9 cellular contexts compared by ENCODE assay signal in genomic region chr17:35373984-35374765, GRCh38. TPM values are rescaled to one million over a fixed set of nuclear protein-coding genes. Genes with fewer than 3 reads are reported as not detected.
DNase-seq lines count a peak whose midpoint lies in the region; ATAC-seq and TF ChIP-seq lines count a peak whose summit lies in the region.
"Had no signal": no experiment of that assay in that cellular context is flagged by ENCODE, and none has a peak within 500 bp of the region (broad histone marks: within the 10 kb centered on the region; RNA-seq: fewer than 3 reads in every experiment).

No MANE protein-coding gene starts in this region.

- no peaks in the 10 kb centered on the region for H3K27me3 Mint-ChIP-seq in dendritic cell treated with granulocyte-macrophage colony-stimulating factor and Interleukin-4, amounts not matched to agents 40 ng/mL and 50 ng/mL, for 4 days

- peak overlapping the region; percentile 95 for H3K27ac Mint-ChIP-seq in dendritic cell treated with granulocyte-macrophage colony-stimulating factor and Interleukin-4, amounts not matched to agents 40 ng/mL and 50 ng/mL, for 4 days

- peak overlapping the region; percentile 49 to 88 (median 63) for H3K27ac ChIP-seq in right lobe of liver
- H3K27ac ChIP-seq: C4-2B had no signal

- H3K9me3 Mint-ChIP-seq in dendritic cell treated with granulocyte-macrophage colony-stimulating factor and Interleukin-4, amounts not matched to agents 40 ng/mL and 50 ng/mL, for 4 days, result peaks cover 10% of the 10 kb centered on the region

- intact Hi-C loops in dendritic cell treated with granulocyte-macrophage colony-stimulating factor and Interleukin-4, amounts not matched to agents 40 ng/mL and 50 ng/mL, for 4 days (cut with micrococcal nuclease), result loop anchor here (2.0 to 10.0 kb wide), 3 partner anchors 59 to 129 kb away; partner anchors contain the start of genes SLFN12 and SLFN5
- intact Hi-C loops in right lobe of liver (cut with DNase I), result no loop called here

- peaks cover 64% of the 10 kb centered on the region for H3K4me1 Mint-ChIP-seq in dendritic cell treated with granulocyte-macrophage colony-stimulating factor and Interleukin-4, amounts not matched to agents 40 ng/mL and 50 ng/mL, for 4 days (ENCODE audit: low read depth)

- H3K9me3 ChIP-seq in MG63 (peaks cover 5% of the 10 kb centered on the region; the same call in 1 of the 2 replicates), right lobe of liver (no peaks in the 10 kb centered on the region)

- H3K4me3 ChIP-seq in MG63, result peak overlapping the region; percentile 60
- H3K4me3 ChIP-seq in right lobe of liver, result peak overlapping the region; percentile 32 to 43 (median 41)

- peaks cover 22% of the 10 kb centered on the region for H3K36me3 Mint-ChIP-seq in dendritic cell treated with granulocyte-macrophage colony-stimulating factor and Interleukin-4, amounts not matched to agents 40 ng/mL and 50 ng/mL, for 4 days (ENCODE audit: low read depth)

- H3K36me3 ChIP-seq in MG63, result peaks cover 15% of the 10 kb centered on the region
- no peaks in the 10 kb centered on the region for H3K36me3 ChIP-seq in right lobe of liver

- no peaks in the 10 kb centered on the region for H3K4me1 ChIP-seq in right lobe of liver

- DNase-seq in NCI-H2196 (lab: John Stamatoyannopoulos, UW; ENCODE audit: unreplicated experiment) (peak; percentile 1), NCI-H2196 treated with DMSO at 0.1 percent for 48 hours (lab: John Stamatoyannopoulos, UW; ENCODE audit: unreplicated experiment) (no peak), MG63 (peak; percentile 85), right lobe of liver (peak; percentile 57 to 72 (median 63)), NCI-H1694 (lab: John Stamatoyannopoulos, UW) (no peak)
- peak; percentile 34 to 42 for DNase-seq in activated CD4-positive, alpha-beta T cell treated with anti-CD3 and anti-CD28 coated beads for 4 hours
- peak; percentile 29 to 38 for DNase-seq in stimulated activated CD4-positive, alpha-beta T cell treated with anti-CD3 and anti-CD28 coated beads, Interleukin-4, amount 100 ng/mL, for 48 hours (ENCODE audit: low read depth in 2 of 2)

- no peaks in the 10 kb centered on the region for H3K27me3 ChIP-seq in MG63
- H3K27me3 ChIP-seq in right lobe of liver, result peaks cover 0 to 16% of the 10 kb centered on the region in 2 donors

- ATAC-seq in right lobe of liver, result peak; percentile 69 to 83 (median 75)

- H3K4me3 Mint-ChIP-seq in dendritic cell treated with granulocyte-macrophage colony-stimulating factor and Interleukin-4, amounts not matched to agents 40 ng/mL and 50 ng/mL, for 4 days, result peak overlapping the region; percentile 81

- no peak for TF ChIP-seq POLR2A in right lobe of liver (IDR thresholded peaks at IDR 0.05)

- under 1% methylated on average over 38 of the region's 47 CpGs for WGBS in right lobe of liver (ENCODE audit: insufficient coverage, low coverage, low lambda C conversion rate, missing lambda C conversion rate)

- TF ChIP-seq CTCF in right lobe of liver (IDR thresholded peaks at IDR 0.05), result no peak

RNA-seq across cellular contexts. Expression of gene SLFN11, which starts 0.8 kb away (rescaled TPM):
- 22.8 and 25.1 TPM in 2 replicates for total RNA-seq in MG63 (2014; rRNA removed; shearing (Covaris generic); ENCODE audit: low replicate concordance)
- 1 to 10 TPM; 1.4 to 8.9 (median 6.0) TPM for total RNA-seq in right lobe of liver

RNA-seq across cellular contexts. Expression of gene SLFN12, which starts 58.1 kb away (rescaled TPM):
- 9.1 and 10.0 TPM in 2 replicates for total RNA-seq in MG63 (2014; rRNA removed; shearing (Covaris generic); ENCODE audit: low replicate concordance)
- 1 to 10 TPM in 5 of 6 experiments, under 1 TPM in 1; 0.84 to 3.3 (median 1.6) TPM for total RNA-seq in right lobe of liver

Comparison
In these comparisons a context has a peak if more than half of its experiments do, and no peak if none do; other contexts are left out.
1. DNase-seq: peak in NCI-H2196 (single experiment), MG63 (single experiment), activated CD4-positive, alpha-beta T cell treated with anti-CD3 and anti-CD28 coated beads for 4 hours (2 of 2), right lobe of liver (3 of 3) and stimulated activated CD4-positive, alpha-beta T cell treated with anti-CD3 and anti-CD28 coated beads, Interleukin-4, amount 100 ng/mL, for 48 hours (2 of 2); none in NCI-H2196 treated with DMSO at 0.1 percent for 48 hours (single experiment) and NCI-H1694 (single experiment).